ENCODE assay signal across 1 cellular context in the genomic region with DNA sequence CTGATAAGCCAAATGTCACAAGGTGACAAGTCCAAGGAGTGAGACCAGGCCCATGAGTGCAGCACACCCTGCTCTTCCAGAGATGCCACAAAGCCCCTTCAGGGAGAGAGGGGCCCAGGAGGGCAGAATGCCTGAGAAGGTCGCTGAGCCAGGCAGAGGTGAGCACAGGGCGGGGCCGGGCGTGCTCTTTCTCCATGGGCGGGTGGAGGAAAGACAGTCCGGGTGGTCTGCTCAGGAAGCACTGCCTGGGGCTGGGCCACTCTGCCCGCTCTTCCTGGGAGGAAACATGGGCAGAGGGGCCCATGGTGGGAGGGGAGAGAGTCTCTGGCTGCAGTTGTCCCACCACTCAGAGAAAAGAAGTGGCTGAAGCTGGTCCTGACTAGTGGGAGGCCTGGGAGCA.
TF ChIP-seq lines count a peak whose summit lies in the region.

No MANE protein-coding gene starts in this region.

TF ChIP-seq in HCT116, 20 proteins besides CTCF, POLR2A, EP300 and RAD21:
- TF ChIP-seq ELF1 (IDR thresholded peaks at IDR 0.05; ENCODE audit: borderline replicate concordance, low read depth) (no peak), JUND (IDR thresholded peaks at IDR 0.05) (no peak)
TF ChIP-seq in HCT116: peak in this region for 0.
